In genomic region chr2:68234405-68234804, GRCh38 we compare ENCODE assay signal across 19 cellular contexts.
"Had no signal": no experiment of that assay in that cellular context is flagged by ENCODE, and none has a peak within 500 bp of the region (broad histone marks: within the 10 kb centered on the region; RNA-seq: fewer than 3 reads in every experiment).

No MANE protein-coding gene starts in this region.

- H3K27me3 ChIP-seq: heart left ventricle, right lobe of liver, suprapubic skin, tibial nerve had no signal

- H3K4me3 ChIP-seq: heart left ventricle, right lobe of liver, skin epidermis, suprapubic skin, tibial nerve had no signal

- H3K27ac Mint-ChIP-seq: activated naive CD8-positive, alpha-beta T cell treated with anti-CD3 and anti-CD28 coated beads, Interleukin-2, amount 10 ng/mL, durations not matched to agents 7 days and 5 days; activated T-cell treated with anti-CD3 and anti-CD28 coated beads, Interleukin-2, amount 50 U/mL, for 24 hours; activated T-helper 17 cell treated with anti-CD3 and anti-CD28 coated beads, Interleukin-2, amount 50 U/mL, for 72 hours; stimulated activated effector memory CD8-positive, alpha-beta T cell treated with anti-CD3 and anti-CD28 coated beads, Interleukin-12 subunit alpha, Interleukin-12 subunit beta, amount 100 ng/mL, for 72 hours; stimulated activated naive CD8-positive, alpha-beta T cell treated with anti-CD3 and anti-CD28 coated beads, Interleukin-15, amount 100 ng/mL, for 72 hours; T-helper 2 cell treated with Interferon-gamma antibody and Interleukin-4, amounts not matched to agents 5 μg/mL and 100 μg/mL, for 36 hours had no signal

- H3K9me3 ChIP-seq: heart left ventricle, right lobe of liver, suprapubic skin, tibial nerve had no signal

- H3K27ac ChIP-seq: epithelial cell of prostate, heart left ventricle, right lobe of liver, skin epidermis, suprapubic skin, tibial nerve, WERI-Rb-1 had no signal

- H3K36me3 ChIP-seq: heart left ventricle, right lobe of liver, suprapubic skin, tibial nerve, WERI-Rb-1 had no signal

- H3K4me3 Mint-ChIP-seq: activated naive CD8-positive, alpha-beta T cell treated with anti-CD3 and anti-CD28 coated beads, Interleukin-2, amount 10 ng/mL, durations not matched to agents 7 days and 5 days; activated T-cell treated with anti-CD3 and anti-CD28 coated beads, Interleukin-2, amount 50 U/mL, for 24 hours; activated T-helper 17 cell treated with anti-CD3 and anti-CD28 coated beads, Interleukin-2, amount 50 U/mL, for 72 hours; neural crest cell; stimulated activated effector memory CD8-positive, alpha-beta T cell treated with anti-CD3 and anti-CD28 coated beads, Interleukin-12 subunit alpha, Interleukin-12 subunit beta, amount 100 ng/mL, for 72 hours; stimulated activated naive CD8-positive, alpha-beta T cell treated with anti-CD3 and anti-CD28 coated beads, Interleukin-15, amount 100 ng/mL, for 72 hours; T-helper 2 cell treated with Interferon-gamma antibody and Interleukin-4, amounts not matched to agents 5 μg/mL and 100 μg/mL, for 36 hours had no signal

- ATAC-seq: activated T-helper 17 cell treated with anti-CD3 and anti-CD28 coated beads, Interleukin-2, amount 50 U/mL, for 72 hours; heart left ventricle; left cardiac atrium; right lobe of liver; stimulated activated effector memory CD8-positive, alpha-beta T cell treated with anti-CD3 and anti-CD28 coated beads, Interleukin-12 subunit alpha, Interleukin-12 subunit beta, amount 100 ng/mL, for 72 hours; stimulated activated naive CD8-positive, alpha-beta T cell treated with anti-CD3 and anti-CD28 coated beads, Interleukin-15, amount 100 ng/mL, for 72 hours had no signal

- H3K36me3 Mint-ChIP-seq: stimulated activated effector memory CD8-positive, alpha-beta T cell treated with anti-CD3 and anti-CD28 coated beads, Interleukin-12 subunit alpha, Interleukin-12 subunit beta, amount 100 ng/mL, for 72 hours had no signal

- H3K9me3 Mint-ChIP-seq: activated naive CD8-positive, alpha-beta T cell treated with anti-CD3 and anti-CD28 coated beads, Interleukin-2, amount 10 ng/mL, durations not matched to agents 7 days and 5 days; activated T-cell treated with anti-CD3 and anti-CD28 coated beads, Interleukin-2, amount 50 U/mL, for 24 hours; activated T-helper 17 cell treated with anti-CD3 and anti-CD28 coated beads, Interleukin-2, amount 50 U/mL, for 72 hours; neural crest cell; stimulated activated effector memory CD8-positive, alpha-beta T cell treated with anti-CD3 and anti-CD28 coated beads, Interleukin-12 subunit alpha, Interleukin-12 subunit beta, amount 100 ng/mL, for 72 hours; stimulated activated naive CD8-positive, alpha-beta T cell treated with anti-CD3 and anti-CD28 coated beads, Interleukin-15, amount 100 ng/mL, for 72 hours; T-helper 2 cell treated with Interferon-gamma antibody and Interleukin-4, amounts not matched to agents 5 μg/mL and 100 μg/mL, for 36 hours had no signal

- DNase-seq: activated naive CD8-positive, alpha-beta T cell treated with anti-CD3 and anti-CD28 coated beads, Interleukin-2, amount 10 ng/mL, durations not matched to agents 7 days and 5 days; activated T-cell treated with anti-CD3 and anti-CD28 coated beads, Interleukin-2, amount 50 U/mL, for 24 hours; amygdala; heart left ventricle; left cardiac atrium; mesenchymal stem cell; occipital lobe; right lobe of liver; stimulated activated CD4-positive, alpha-beta T cell treated with anti-CD3 and anti-CD28 coated beads, Interleukin-1b, Interleukin-23, amount 100 ng/mL, for 48 hours; stimulated activated naive CD8-positive, alpha-beta T cell treated with anti-CD3 and anti-CD28 coated beads, Interleukin-15, amount 100 ng/mL, for 72 hours; WERI-Rb-1 had no signal

- H3K27me3 Mint-ChIP-seq: activated naive CD8-positive, alpha-beta T cell treated with anti-CD3 and anti-CD28 coated beads, Interleukin-2, amount 10 ng/mL, durations not matched to agents 7 days and 5 days; activated T-cell treated with anti-CD3 and anti-CD28 coated beads, Interleukin-2, amount 50 U/mL, for 24 hours; activated T-helper 17 cell treated with anti-CD3 and anti-CD28 coated beads, Interleukin-2, amount 50 U/mL, for 72 hours; stimulated activated naive CD8-positive, alpha-beta T cell treated with anti-CD3 and anti-CD28 coated beads, Interleukin-15, amount 100 ng/mL, for 72 hours had no signal
